ENCODE assay signal across 1 cellular context in the genomic region with DNA sequence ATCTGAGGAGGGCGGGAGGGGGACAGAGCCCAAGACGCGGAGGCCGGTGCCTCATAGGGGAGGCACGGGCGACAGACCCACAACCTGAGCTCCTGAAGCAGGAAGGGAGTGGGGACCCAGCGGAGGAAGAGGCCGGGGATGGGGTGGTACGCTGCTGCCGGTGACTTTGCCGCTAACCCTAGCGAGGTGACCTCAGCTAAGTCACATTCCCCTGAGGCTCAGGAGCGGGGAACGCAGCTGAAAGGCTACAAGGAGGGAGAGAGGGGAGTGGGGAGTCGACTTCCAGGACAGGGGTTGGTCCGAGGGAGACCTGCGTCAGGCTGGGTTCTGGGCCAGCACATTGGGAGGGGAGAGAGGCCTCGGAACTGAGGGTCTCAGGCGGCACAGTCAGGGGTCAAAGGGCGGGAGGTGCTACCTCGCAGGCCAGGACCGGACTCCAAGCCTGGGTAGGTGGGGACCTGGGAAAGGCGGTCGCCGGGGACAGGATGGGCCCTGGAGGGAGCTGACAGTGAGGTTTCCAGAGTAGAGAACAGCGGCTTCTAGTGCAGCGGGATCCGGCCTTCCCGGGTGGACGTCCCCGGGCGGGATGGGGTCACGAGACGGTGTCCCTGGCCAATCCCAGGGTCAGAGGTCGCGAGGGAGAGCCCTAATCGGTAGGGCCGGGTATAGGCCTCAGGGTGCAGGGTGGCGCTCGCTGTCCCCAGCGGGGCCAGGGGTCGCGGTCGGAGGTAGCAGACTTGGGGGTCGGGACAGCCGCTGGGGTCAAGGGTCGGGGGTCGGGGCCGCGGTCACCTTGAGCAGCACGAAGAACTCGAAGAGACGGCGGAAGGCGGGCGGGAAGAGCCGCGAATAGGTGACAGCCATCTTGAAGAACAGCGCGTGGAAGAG.
TF ChIP-seq lines count a peak whose summit lies in the region.

No MANE protein-coding gene starts in this region.

TF ChIP-seq in SK-N-SH treated with all-trans-retinoic acid at 6 μM for 48 hours, 23 proteins besides CTCF, POLR2A, EP300 and RAD21 (continued from another document):
- TF ChIP-seq GLIS3 (CRISPR knock-in tag; IDR thresholded peaks at IDR 0.05) (no peak), TOX (CRISPR knock-in tag; IDR thresholded peaks at IDR 0.05; ENCODE audit: borderline replicate concordance) (no peak), ZNF8 (CRISPR knock-in tag; IDR thresholded peaks at IDR 0.05) (no peak), ZFP30 (CRISPR knock-in tag; IDR thresholded peaks at IDR 0.05) (no peak), PPARA (CRISPR knock-in tag; IDR thresholded peaks at IDR 0.05; ENCODE audit: borderline replicate concordance) (no peak)
- TF ChIP-seq, protein P1, sequence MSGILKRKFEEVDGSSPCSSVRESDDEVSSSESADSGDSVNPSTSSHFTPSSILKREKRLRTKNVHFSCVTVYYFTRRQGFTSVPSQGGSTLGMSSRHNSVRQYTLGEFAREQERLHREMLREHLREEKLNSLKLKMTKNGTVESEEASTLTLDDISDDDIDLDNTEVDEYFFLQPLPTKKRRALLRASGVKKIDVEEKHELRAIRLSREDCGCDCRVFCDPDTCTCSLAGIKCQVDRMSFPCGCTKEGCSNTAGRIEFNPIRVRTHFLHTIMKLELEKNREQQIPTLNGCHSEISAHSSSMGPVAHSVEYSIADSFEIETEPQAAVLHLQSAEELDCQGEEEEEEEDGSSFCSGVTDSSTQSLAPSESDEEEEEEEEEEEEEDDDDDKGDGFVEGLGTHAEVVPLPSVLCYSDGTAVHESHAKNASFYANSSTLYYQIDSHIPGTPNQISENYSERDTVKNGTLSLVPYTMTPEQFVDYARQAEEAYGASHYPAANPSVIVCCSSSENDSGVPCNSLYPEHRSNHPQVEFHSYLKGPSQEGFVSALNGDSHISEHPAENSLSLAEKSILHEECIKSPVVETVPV (CRISPR knock-in tag; IDR thresholded peaks at IDR 0.05), result no peak
